ENCODE assay signal across 8 cellular contexts in the genomic region with DNA sequence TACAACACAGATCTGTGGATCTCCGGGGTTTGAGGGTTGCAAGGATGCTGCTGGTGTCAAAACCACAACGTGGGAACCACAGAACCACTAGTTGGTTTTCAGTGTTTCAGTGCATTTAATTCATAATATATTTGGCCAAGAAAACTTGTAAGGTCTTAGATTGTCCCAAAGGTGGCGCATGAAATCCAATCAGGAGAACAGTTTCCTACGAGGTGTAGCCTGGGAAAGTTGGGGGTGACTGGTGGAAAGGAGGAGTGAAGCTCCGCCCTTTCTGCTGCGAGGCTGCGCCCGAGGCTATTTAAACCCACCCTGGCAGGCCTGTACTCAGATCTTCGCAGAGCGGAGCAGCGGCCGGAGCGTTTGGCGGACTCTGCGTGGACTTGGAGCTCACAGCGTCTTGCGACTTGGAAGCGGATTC. TPM values are rescaled to one million over a fixed set of nuclear protein-coding genes. Genes with fewer than 3 reads are reported as not detected.
DNase-seq lines count a peak whose midpoint lies in the region; ATAC-seq and TF ChIP-seq lines count a peak whose summit lies in the region.
"Not testable (repeated sequence)": the region's sequence is repeated elsewhere in the genome, so short reads cannot be mapped to it uniquely, and the experiment has no call there.

No MANE protein-coding gene starts in this region.

- intact Hi-C loops in head of caudate nucleus (cut with DNase I); lower lobe of right lung (cut with DNase I): not testable (repeated sequence)

- peaks cover 38% of the 10 kb centered on the region for H3K27me3 Mint-ChIP-seq in activated CD8-positive, alpha-beta memory T cell treated with anti-CD3 and anti-CD28 coated beads, Interleukin-2, amount 10 ng/mL, durations not matched to agents 7 days and 5 days

- TF ChIP-seq CTCF in 22Rv1 (IDR thresholded peaks at IDR 0.05) (peak; percentile 40), brain microvascular endothelial cell (IDR thresholded peaks at IDR 0.05; ENCODE audit: low read depth, low read length, missing control alignments) (peak; percentile 25), smooth muscle cell (IDR thresholded peaks at IDR 0.05; ENCODE audit: borderline replicate concordance, insufficient read depth, poor library complexity, severe bottlenecking) (peak; percentile 8)
- TF ChIP-seq CTCF in lower lobe of right lung (IDR thresholded peaks at IDR 0.05), result not testable (repeated sequence)

- 77 to 81% methylated on average over 18 of the region's 18 CpGs for WGBS in GM23248 (ENCODE audit: low coverage in 1 of 2, low lambda C conversion rate in 2 of 2, missing lambda C conversion rate in 2 of 2), 2 experiments
- 68% methylated on average over 18 of the region's 18 CpGs for WGBS in smooth muscle cell (ENCODE audit: low lambda C conversion rate)

- not testable (repeated sequence) for H3K27ac Mint-ChIP-seq in activated CD8-positive, alpha-beta memory T cell treated with anti-CD3 and anti-CD28 coated beads, Interleukin-2, amount 10 ng/mL, durations not matched to agents 7 days and 5 days

- ATAC-seq in activated CD8-positive, alpha-beta memory T cell treated with anti-CD3 and anti-CD28 coated beads, Interleukin-2, amount 10 ng/mL, durations not matched to agents 7 days and 5 days; lower lobe of right lung: not testable (repeated sequence)

- not testable (repeated sequence) for H3K9ac ChIP-seq in GM23248; smooth muscle cell (ENCODE audit: low read depth)

- H3K4me2 ChIP-seq in GM23248 (ENCODE audit: unreplicated experiment); smooth muscle cell: not testable (repeated sequence)

- H3K36me3 Mint-ChIP-seq in activated CD8-positive, alpha-beta memory T cell treated with anti-CD3 and anti-CD28 coated beads, Interleukin-2, amount 10 ng/mL, durations not matched to agents 7 days and 5 days, result not testable (repeated sequence)

- not testable (repeated sequence) for H3K9me3 ChIP-seq in GM23248 (ENCODE audit: low read depth); lower lobe of right lung; smooth muscle cell (replicated peaks; ENCODE audit: low read depth)

- not testable (repeated sequence) for H3K36me3 ChIP-seq in GM23248 (ENCODE audit: low read depth); brain microvascular endothelial cell (replicated peaks); lower lobe of right lung; smooth muscle cell (ENCODE audit: low read depth)

- not testable (repeated sequence) for H3K9me3 Mint-ChIP-seq in activated CD8-positive, alpha-beta memory T cell treated with anti-CD3 and anti-CD28 coated beads, Interleukin-2, amount 10 ng/mL, durations not matched to agents 7 days and 5 days (ENCODE audit: low read depth)

- H3K4me3 Mint-ChIP-seq in activated CD8-positive, alpha-beta memory T cell treated with anti-CD3 and anti-CD28 coated beads, Interleukin-2, amount 10 ng/mL, durations not matched to agents 7 days and 5 days, result not testable (repeated sequence)

- DNase-seq in GM23248 (peak; percentile 33), RKO (ENCODE audit: low spot score) (peak; percentile 59), brain microvascular endothelial cell (peak; percentile 7), head of caudate nucleus (peak in 35 of 42 donors; percentile 2 to 81 (median 53)), lower lobe of right lung (peak; percentile 84)
- DNase-seq in activated CD8-positive, alpha-beta memory T cell treated with anti-CD3 and anti-CD28 coated beads, Interleukin-2, amount 10 ng/mL, durations not matched to agents 7 days and 5 days, result peak; percentile 71
- not testable (repeated sequence) for DNase-seq in smooth muscle cell (lab: John Stamatoyannopoulos, UW; ENCODE audit: unreplicated experiment)

- CTCF ChIA-PET in activated CD8-positive, alpha-beta memory T cell treated with anti-CD3 and anti-CD28 coated beads, Interleukin-2, amount 10 ng/mL, durations not matched to agents 7 days and 5 days (lab: Charles Lee), result interaction anchor here (0.7 kb wide), 2 partner anchors 33 to 844 kb away, joined by 3 read pairs; no protein-coding TSS in a partner anchor

- not testable (repeated sequence) for H3K79me2 ChIP-seq in GM23248 (ENCODE audit: insufficient read depth); smooth muscle cell (ENCODE audit: low read depth)

- in situ Hi-C loops in GM23248 (cut with MboI); brain microvascular endothelial cell (cut with HindIII; ENCODE audit: low pct_ligation_motif_present, low sequenced_read_pairs): not testable (repeated sequence)

- not testable (repeated sequence) for H3K27ac ChIP-seq in 22Rv1; GM23248; brain microvascular endothelial cell; lower lobe of right lung; smooth muscle cell (ENCODE audit: low read depth)

- not testable (repeated sequence) for H2AFZ ChIP-seq in GM23248; smooth muscle cell (ENCODE audit: low read depth)

- H3K4me1 Mint-ChIP-seq in activated CD8-positive, alpha-beta memory T cell treated with anti-CD3 and anti-CD28 coated beads, Interleukin-2, amount 10 ng/mL, durations not matched to agents 7 days and 5 days, result not testable (repeated sequence)

- H3K4me3 ChIP-seq in GM23248; brain microvascular endothelial cell (ENCODE audit: low read depth, low read length); lower lobe of right lung; smooth muscle cell: not testable (repeated sequence)

- H3K9me2 ChIP-seq in GM23248 (ENCODE audit: insufficient read depth), result not testable (repeated sequence)

- H4K20me1 ChIP-seq in GM23248 (ENCODE audit: insufficient read depth); smooth muscle cell (ENCODE audit: low read depth): not testable (repeated sequence)

- H3K27me3 ChIP-seq in GM23248 (replicated peaks; ENCODE audit: insufficient read depth); brain microvascular endothelial cell (replicated peaks); lower lobe of right lung (ENCODE audit: low read depth); smooth muscle cell (ENCODE audit: low read depth): not testable (repeated sequence)

- not testable (repeated sequence) for H3F3A ChIP-seq in GM23248 (ENCODE audit: insufficient read depth); smooth muscle cell (ENCODE audit: low read depth)

- not testable (repeated sequence) for H3K4me1 ChIP-seq in GM23248 (ENCODE audit: insufficient read depth); lower lobe of right lung; smooth muscle cell (ENCODE audit: low read depth)

RNA-seq across cellular contexts. Expression of a gene that starts 27.3 kb away (rescaled TPM):
- 94.4 and 104 TPM in 2 replicates for total RNA-seq in GM23248 (2014; rRNA removed; shearing (Covaris generic))
- polyA plus RNA-seq in GM23248 (2016; fragmentation: Nextera tagmentation; extraction: Ambion mirVana) (90.5 and 96.0 TPM in 2 replicates), smooth muscle cell (68.5 and 69.4 TPM in 2 replicates)
- total RNA-seq in activated CD8-positive, alpha-beta memory T cell treated with anti-CD3 and anti-CD28 coated beads, Interleukin-2, amount 10 ng/mL, durations not matched to agents 7 days and 5 days, result 10 to 100 TPM; 68.3 to 86.1 TPM
- total RNA-seq in lower lobe of right lung (33.5 TPM), smooth muscle cell (93.9 and 123 TPM in 2 replicates)
